ENCODE assay signal across 8 cellular contexts in the genomic region with DNA sequence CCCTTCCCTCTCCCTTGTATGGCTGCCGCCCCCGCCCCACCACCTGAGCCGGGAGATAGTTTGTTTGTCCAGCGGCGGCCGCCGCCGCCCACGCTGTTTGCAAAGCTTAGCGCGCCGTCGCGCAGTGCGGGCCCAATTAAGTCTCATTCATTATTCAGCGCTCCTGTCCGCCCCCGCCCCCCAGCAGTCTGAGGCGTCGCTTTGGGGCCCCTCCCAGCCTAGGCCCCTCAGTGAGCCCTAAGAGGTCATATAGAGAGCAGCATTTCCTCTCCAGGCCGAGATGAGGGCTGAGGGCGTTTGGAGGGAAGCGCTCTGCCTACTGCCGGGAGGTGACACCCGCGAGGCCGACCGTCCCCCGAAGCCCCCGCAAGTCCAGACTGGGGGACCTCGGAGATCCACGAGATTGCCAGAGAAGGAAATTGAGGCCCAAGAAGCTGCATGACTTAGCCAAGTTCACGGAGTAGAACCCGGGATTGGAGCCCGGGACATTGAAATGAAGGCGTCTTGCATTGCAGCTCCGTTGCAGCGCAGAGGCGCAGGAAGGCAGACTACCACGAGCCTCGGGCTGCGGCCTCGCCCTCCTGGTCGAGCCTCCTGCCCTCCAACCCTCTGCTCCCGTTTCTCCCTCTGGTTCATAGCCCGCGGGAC. TPM values are rescaled to one million over a fixed set of nuclear protein-coding genes. Genes with fewer than 3 reads are reported as not detected.
DNase-seq lines count a peak whose midpoint lies in the region; TF ChIP-seq lines count a peak whose summit lies in the region.

Gene DNAJC22, plus strand, starts transcription at position 230 of the 648 bp plus-strand sequence. CDS start 1,985 bp downstream, outside the sequence.

- TF ChIP-seq CTCF in cardiac fibroblast (IDR thresholded peaks at IDR 0.05; ENCODE audit: low read depth, low read length) (no peak), mesothelial cell of epicardium (IDR thresholded peaks at IDR 0.05; ENCODE audit: unreplicated experiment) (no peak)

- H3K27ac Mint-ChIP-seq in mesothelial cell of epicardium: no peak within 1 kb of the TSS

- H3K9me3 Mint-ChIP-seq in mesothelial cell of epicardium: no peaks in the 10 kb centered on the region

- H3K4me1 Mint-ChIP-seq in mesothelial cell of epicardium: peaks cover 40% of the 10 kb centered on the region

- H3K27me3 Mint-ChIP-seq in mesothelial cell of epicardium (ENCODE audit: low read depth): peaks cover 65% of the 10 kb centered on the region

- DNase-seq in activated T-cell treated with anti-CD3 and anti-CD28 coated beads, Interleukin-2, amount 50 U/mL, for 1 hour: peak; percentile 60
- DNase-seq in activated T-cell treated with anti-CD3 and anti-CD28 coated beads for 4 hours (no peak), NT2/D1 (ENCODE audit: low read depth, low spot score) (no peak), cardiac fibroblast (ENCODE audit: low read depth in 2 of 2) (peak in 1 of 2 donors; percentile 27), mesothelial cell of epicardium (ENCODE audit: low spot score in 2 of 2, unreplicated experiment in 2 of 2) (peak in 1 of 2 experiments; percentile 46), LoVo (ENCODE audit: low spot score) (no peak)
- no peak for DNase-seq in effector CD4-positive, alpha-beta T cell

- H3K36me3 ChIP-seq in NT2/D1 (ENCODE audit: insufficient read depth, insufficient read length, low read length) (no peaks in the 10 kb centered on the region), urinary bladder (ENCODE audit: insufficient read depth) (no peaks in the 10 kb centered on the region)

- H3K4me1 ChIP-seq in NT2/D1 (ENCODE audit: insufficient read depth, insufficient read length): peaks cover 13% of the 10 kb centered on the region
- H3K4me1 ChIP-seq in urinary bladder (ENCODE audit: insufficient read depth): peaks cover 6% of the 10 kb centered on the region

- H3K36me3 Mint-ChIP-seq in mesothelial cell of epicardium: peaks cover 3% of the 10 kb centered on the region

- peaks cover 75% of the 10 kb centered on the region for H3K27me3 ChIP-seq in NT2/D1 (ENCODE audit: insufficient read depth, insufficient read length)

- H3K9ac ChIP-seq in NT2/D1 (ENCODE audit: insufficient read length, low read depth): peak within 1 kb of the TSS; percentile 65

- H3K4me3 ChIP-seq in NT2/D1 (ENCODE audit: insufficient read length, low read depth) (peak within 1 kb of the TSS; percentile 49), cardiac fibroblast (replicated peaks in 1 of 2; ENCODE audit: low read depth in 2 of 2, low read length in 2 of 2) (peak within 1 kb of the TSS; percentile 39 to 42), urinary bladder (ENCODE audit: low read depth, low read length) (peak within 1 kb of the TSS; percentile 33)

- H3K4me3 Mint-ChIP-seq in mesothelial cell of epicardium: peak within 1 kb of the TSS; percentile 67

- H3K9me3 ChIP-seq in NT2/D1 (ENCODE audit: insufficient read depth, low read length): no peaks in the 10 kb centered on the region

- no peak within 1 kb of the TSS for H3K27ac ChIP-seq in urinary bladder (ENCODE audit: low read depth)

- WGBS in urinary bladder: 4% methylated on average over 47 of the region's 47 CpGs

RNA-seq across cellular contexts. Expression of gene DNAJC22, which starts in this region (rescaled TPM):
- total RNA-seq in mesothelial cell of epicardium (13.2 to 15.3 TPM (median 14.4 TPM) in 3 replicates), urinary bladder (1.0 TPM)
- polyA plus RNA-seq in urinary bladder: 0.03 TPM
